ENCODE assay signal across 2 cellular contexts in genomic region chr3:47901280-47901833, GRCh38.
TF ChIP-seq lines count a peak whose summit lies in the region.

No MANE protein-coding gene starts in this region.

TF ChIP-seq in GM23338, 12 proteins besides CTCF, POLR2A, EP300 and RAD21 (continued from another document):
- TF ChIP-seq POLR2AphosphoS5 (IDR thresholded peaks at IDR 0.05; ENCODE audit: low read depth) (no peak), REST (IDR thresholded peaks at IDR 0.05; ENCODE audit: unreplicated experiment) (no peak)

TF ChIP-seq in K562, 482 proteins besides CTCF, POLR2A, EP300 and RAD21:
- TF ChIP-seq ARID4B (CRISPR knock-in tag; IDR thresholded peaks at IDR 0.05) (no peak), ZNF583 (CRISPR knock-in tag; IDR thresholded peaks at IDR 0.05) (no peak), BACH1 (tag; IDR thresholded peaks at IDR 0.05) (no peak), NR1H2 (CRISPR knock-in tag; IDR thresholded peaks at IDR 0.05) (no peak), CAMTA2 (CRISPR knock-in tag; conservative IDR thresholded peaks at IDR 0.05) (no peak), E2F4 (CRISPR knock-in tag; IDR thresholded peaks at IDR 0.05; ENCODE audit: low read depth) (no peak), ZNF121 (CRISPR knock-in tag; conservative IDR thresholded peaks at IDR 0.05) (peak; percentile 60), THRA (IDR thresholded peaks at IDR 0.05) (no peak)
